8 cellular contexts compared by ENCODE assay signal in genomic region chr4:141636077-141636770, GRCh38. TPM values are rescaled to one million over a fixed set of nuclear protein-coding genes. Genes with fewer than 3 reads are reported as not detected.
DNase-seq lines count a peak whose midpoint lies in the region; ATAC-seq and TF ChIP-seq lines count a peak whose summit lies in the region.

Gene IL15, plus strand, starts transcription at chr4:141636583. Its CDS starts 82,882 bp downstream, at chr4:141719465.

- H3K4me1 Mint-ChIP-seq in activated CD4-positive, alpha-beta T cell treated with anti-CD3 and anti-CD28 coated beads, Interleukin-2, amount 10 ng/mL, durations not matched to agents 24 days and 14 days = peaks cover 15% of the 10 kb centered on the region

- H3K4me3 Mint-ChIP-seq in activated CD4-positive, alpha-beta T cell treated with anti-CD3 and anti-CD28 coated beads, Interleukin-2, amount 10 ng/mL, durations not matched to agents 24 days and 14 days = peak within 1 kb of the TSS; percentile 98

- DNase-seq in ELR (ENCODE audit: low read depth) (peak; percentile 77), HuH-7.5 (ENCODE audit: low spot score) (peak; percentile 51), dermis blood vessel endothelial cell (peak; percentile 47), lower lobe of right lung (peak; percentile 84), foreskin melanocyte (no peak)
- DNase-seq in activated CD4-positive, alpha-beta T cell treated with anti-CD3 and anti-CD28 coated beads, Interleukin-2, amount 10 ng/mL, durations not matched to agents 24 days and 14 days = peak; percentile 92
- DNase-seq in stimulated activated CD4-positive, alpha-beta T cell treated with anti-CD3 and anti-CD28 coated beads, TNF-alpha, amount 100 ng/mL, for 4 hours (ENCODE audit: low read depth in 3 of 3) = peak; percentile 51 to 61 (median 58)

- TF ChIP-seq CTCF in lower lobe of right lung (IDR thresholded peaks at IDR 0.05) = no peak

- peak within 1 kb of the TSS; percentile 88 for H3K27ac ChIP-seq in lower lobe of right lung

- H3K27me3 Mint-ChIP-seq in activated CD4-positive, alpha-beta T cell treated with anti-CD3 and anti-CD28 coated beads, Interleukin-2, amount 10 ng/mL, durations not matched to agents 24 days and 14 days = peaks cover 24% of the 10 kb centered on the region

- H3K27ac Mint-ChIP-seq in activated CD4-positive, alpha-beta T cell treated with anti-CD3 and anti-CD28 coated beads, Interleukin-2, amount 10 ng/mL, durations not matched to agents 24 days and 14 days = peak within 1 kb of the TSS; percentile 80

- H3K9me3 ChIP-seq in lower lobe of right lung = no peaks in the 10 kb centered on the region

- H3K9me3 Mint-ChIP-seq in activated CD4-positive, alpha-beta T cell treated with anti-CD3 and anti-CD28 coated beads, Interleukin-2, amount 10 ng/mL, durations not matched to agents 24 days and 14 days = no peaks in the 10 kb centered on the region

- H3K4me3 ChIP-seq in lower lobe of right lung = peak within 1 kb of the TSS; percentile 84

- no peaks in the 10 kb centered on the region for H3K36me3 ChIP-seq in lower lobe of right lung

- H3K27me3 ChIP-seq in lower lobe of right lung (ENCODE audit: low read depth) = no peaks in the 10 kb centered on the region

- ATAC-seq in GM21576 (IDR thresholded peaks at IDR 0.05; ENCODE audit: unreplicated experiment) = peak; percentile 54
- peak; percentile 92 to 95 for ATAC-seq in lower lobe of right lung

- peaks cover 14% of the 10 kb centered on the region for H3K4me1 ChIP-seq in lower lobe of right lung

- intact Hi-C loops in activated CD4-positive, alpha-beta T cell treated with anti-CD3 and anti-CD28 coated beads, Interleukin-2, amount 10 ng/mL, durations not matched to agents 24 days and 14 days (cut with micrococcal nuclease) = loop anchor here (2.0 to 10.0 kb wide), 4 partner anchors 139 to 1549 kb away; partner anchors contain the start of genes INPP4B, USP38 and ZNF330
- intact Hi-C loops in lower lobe of right lung (cut with DNase I) = no loop called here

- H3K36me3 Mint-ChIP-seq in activated CD4-positive, alpha-beta T cell treated with anti-CD3 and anti-CD28 coated beads, Interleukin-2, amount 10 ng/mL, durations not matched to agents 24 days and 14 days (ENCODE audit: low read depth) = no peaks in the 10 kb centered on the region

RNA-seq across cellular contexts. Expression of gene IL15, which starts in this region (rescaled TPM):
- 0.86 and 0.92 TPM in 2 replicates for total RNA-seq in activated CD4-positive, alpha-beta T cell treated with anti-CD3 and anti-CD28 coated beads, Interleukin-2, amount 10 ng/mL, durations not matched to agents 24 days and 14 days
- total RNA-seq in dermis blood vessel endothelial cell = 2.0 and 2.7 TPM in 2 replicates
- 9.7 TPM for total RNA-seq in lower lobe of right lung

Comparison
In these comparisons a context has a peak if more than half of its experiments do, and no peak if none do; other contexts are left out.
1. Peak in DNase-seq in activated CD4-positive, alpha-beta T cell treated with anti-CD3 and anti-CD28 coated beads, Interleukin-2, amount 10 ng/mL, durations not matched to agents 24 days and 14 days; RNA of the gene not detected or under 1 TPM.